Comparison of ENCODE assay signal across 15 cellular contexts in genomic region chr4:178205826-178206225, GRCh38.
"Had no signal": no experiment of that assay in that cellular context is flagged by ENCODE, and none has a peak within 500 bp of the region (broad histone marks: within the 10 kb centered on the region; RNA-seq: fewer than 3 reads in every experiment).

No MANE protein-coding gene starts in this region.

- H3K4me1 Mint-ChIP-seq: activated CD4-positive, alpha-beta T cell treated with anti-CD3 and anti-CD28 coated beads, Interleukin-2, amount 10 ng/mL, durations not matched to agents 7 days and 5 days; neural crest cell; T-helper 17 cell had no signal

- H3K9me3 Mint-ChIP-seq: stimulated activated naive CD8-positive, alpha-beta T cell treated with anti-CD3 and anti-CD28 coated beads, Interleukin-15, Interleukin-2, amounts not matched to agents 100 ng/mL and 50 ng/mL, for 24 hours had no signal

- H3K27ac ChIP-seq: cardiac muscle cell, gastrocnemius medialis, prostate gland, right lobe of liver, spleen, suprapubic skin, upper lobe of left lung had no signal

- H3K27me3 Mint-ChIP-seq: activated CD4-positive, alpha-beta T cell treated with anti-CD3 and anti-CD28 coated beads, Interleukin-2, amount 10 ng/mL, durations not matched to agents 7 days and 5 days; stimulated activated naive CD8-positive, alpha-beta T cell treated with anti-CD3 and anti-CD28 coated beads, Interleukin-15, Interleukin-2, amounts not matched to agents 100 ng/mL and 50 ng/mL, for 24 hours; T-helper 17 cell had no signal

- H3K9me3 ChIP-seq: gastrocnemius medialis, prostate gland, right lobe of liver, suprapubic skin, upper lobe of left lung had no signal

- ATAC-seq: gastrocnemius medialis, right lobe of liver, T-helper 17 cell had no signal

- H3K27me3 ChIP-seq: cardiac muscle cell, gastrocnemius medialis, right lobe of liver, spleen, suprapubic skin, upper lobe of left lung had no signal

- DNase-seq: activated CD4-positive, alpha-beta T cell treated with anti-CD3 and anti-CD28 coated beads, Interleukin-2, amount 10 ng/mL, durations not matched to agents 7 days and 5 days; activated CD8-positive, alpha-beta memory T cell treated with anti-CD3 and anti-CD28 coated beads for 24 hours; activated naive CD4-positive, alpha-beta T cell; anterior cingulate cortex; gastrocnemius medialis; right lobe of liver; spleen; T-helper 17 cell; upper lobe of left lung had no signal

- H3K4me3 Mint-ChIP-seq: activated CD4-positive, alpha-beta T cell treated with anti-CD3 and anti-CD28 coated beads, Interleukin-2, amount 10 ng/mL, durations not matched to agents 7 days and 5 days; activated T-helper 1 cell treated with anti-CD3 and anti-CD28 coated beads, Interleukin-12 subunit alpha, Interleukin-12 subunit beta, Interleukin-2, Interleukin-4 antibody, amounts not matched to agents 30 ng/mL and 10 ng/mL and 1 ng/mL, durations not matched to agents 14 hours and 24 hours and 36 hours; neural crest cell; stimulated activated naive CD8-positive, alpha-beta T cell treated with anti-CD3 and anti-CD28 coated beads, Interleukin-15, Interleukin-2, amounts not matched to agents 100 ng/mL and 50 ng/mL, for 24 hours; T-helper 17 cell had no signal

- H3K36me3 ChIP-seq: cardiac muscle cell, gastrocnemius medialis, prostate gland, right lobe of liver, spleen, suprapubic skin, upper lobe of left lung had no signal

- H3K4me1 ChIP-seq: gastrocnemius medialis, prostate gland, right lobe of liver, spleen, suprapubic skin, upper lobe of left lung had no signal

- H3K27ac Mint-ChIP-seq: activated CD4-positive, alpha-beta T cell treated with anti-CD3 and anti-CD28 coated beads, Interleukin-2, amount 10 ng/mL, durations not matched to agents 7 days and 5 days; activated T-helper 1 cell treated with anti-CD3 and anti-CD28 coated beads, Interleukin-12 subunit alpha, Interleukin-12 subunit beta, Interleukin-2, Interleukin-4 antibody, amounts not matched to agents 30 ng/mL and 10 ng/mL and 1 ng/mL, durations not matched to agents 14 hours and 24 hours and 36 hours; stimulated activated naive CD8-positive, alpha-beta T cell treated with anti-CD3 and anti-CD28 coated beads, Interleukin-15, Interleukin-2, amounts not matched to agents 100 ng/mL and 50 ng/mL, for 24 hours; T-helper 17 cell had no signal

- H3K4me3 ChIP-seq: cardiac muscle cell, gastrocnemius medialis, prostate gland, right lobe of liver, spleen, suprapubic skin, upper lobe of left lung had no signal
